In the genomic region with DNA sequence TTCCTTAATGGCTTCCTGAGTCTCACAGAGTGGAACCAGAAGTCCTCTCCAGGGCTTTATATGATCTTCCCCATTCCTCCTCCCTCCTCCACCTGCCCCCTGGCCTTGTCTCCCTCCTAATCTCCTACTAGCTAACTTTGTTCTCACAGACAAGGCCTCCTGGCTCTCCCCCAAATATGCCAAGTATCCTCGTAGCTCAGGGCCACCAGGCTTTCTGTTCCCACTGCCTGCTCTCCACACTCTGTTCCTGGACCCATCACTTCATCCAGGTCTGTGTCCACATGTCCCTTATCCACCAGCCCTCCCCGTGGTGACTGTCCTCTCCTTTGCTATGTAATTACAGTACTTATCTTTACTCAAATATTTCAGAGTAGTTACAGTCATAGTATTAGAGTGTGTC, we compare ENCODE assay signal across 1 cellular context.
TF ChIP-seq lines count a peak whose summit lies in the region.

No MANE protein-coding gene starts in this region.

TF ChIP-seq in H1, 55 proteins besides CTCF, POLR2A, EP300 and RAD21 (continued from another document):
- TF ChIP-seq GTF2F1 (IDR thresholded peaks at IDR 0.05; ENCODE audit: borderline replicate concordance, low read depth, low read length) (no peak), TAF7 (optimal IDR thresholded peaks at IDR 0.05; ENCODE audit: borderline replicate concordance, low read depth, low read length) (no peak), MAFK (IDR thresholded peaks at IDR 0.05; ENCODE audit: low read depth, low read length) (no peak), EZH2 (IDR thresholded peaks at IDR 0.05; ENCODE audit: low read depth, low read length, severe bottlenecking) (no peak), SP2 (IDR thresholded peaks at IDR 0.05; ENCODE audit: low read length) (no peak), FOSL1 (IDR thresholded peaks at IDR 0.05; ENCODE audit: insufficient read depth, low read depth, low read length) (no peak), JUN (IDR thresholded peaks at IDR 0.05; ENCODE audit: low read depth, low read length) (no peak), SIN3A (conservative IDR thresholded peaks at IDR 0.05 in 1 of 2, IDR thresholded peaks at IDR 0.05 in 1 of 2; ENCODE audit: low read depth in 1 of 2, low read length in 2 of 2) (no peak), RBBP5 (IDR thresholded peaks at IDR 0.05; ENCODE audit: borderline replicate concordance, low read depth, low read length) (no peak), RNF2 (IDR thresholded peaks at IDR 0.05; ENCODE audit: borderline replicate concordance, low read depth, low read length, missing control alignments, poor library complexity, severe bottlenecking) (no peak), TBP (IDR thresholded peaks at IDR 0.05; ENCODE audit: low read depth, low read length) (no peak), RFX5 (IDR thresholded peaks at IDR 0.05; ENCODE audit: borderline replicate concordance, low read depth, low read length) (no peak), CREB1 (IDR thresholded peaks at IDR 0.05) (no peak), CBX5 (IDR thresholded peaks at IDR 0.05; ENCODE audit: low read depth, low read length) (no peak)
- TF ChIP-seq, protein P1, sequence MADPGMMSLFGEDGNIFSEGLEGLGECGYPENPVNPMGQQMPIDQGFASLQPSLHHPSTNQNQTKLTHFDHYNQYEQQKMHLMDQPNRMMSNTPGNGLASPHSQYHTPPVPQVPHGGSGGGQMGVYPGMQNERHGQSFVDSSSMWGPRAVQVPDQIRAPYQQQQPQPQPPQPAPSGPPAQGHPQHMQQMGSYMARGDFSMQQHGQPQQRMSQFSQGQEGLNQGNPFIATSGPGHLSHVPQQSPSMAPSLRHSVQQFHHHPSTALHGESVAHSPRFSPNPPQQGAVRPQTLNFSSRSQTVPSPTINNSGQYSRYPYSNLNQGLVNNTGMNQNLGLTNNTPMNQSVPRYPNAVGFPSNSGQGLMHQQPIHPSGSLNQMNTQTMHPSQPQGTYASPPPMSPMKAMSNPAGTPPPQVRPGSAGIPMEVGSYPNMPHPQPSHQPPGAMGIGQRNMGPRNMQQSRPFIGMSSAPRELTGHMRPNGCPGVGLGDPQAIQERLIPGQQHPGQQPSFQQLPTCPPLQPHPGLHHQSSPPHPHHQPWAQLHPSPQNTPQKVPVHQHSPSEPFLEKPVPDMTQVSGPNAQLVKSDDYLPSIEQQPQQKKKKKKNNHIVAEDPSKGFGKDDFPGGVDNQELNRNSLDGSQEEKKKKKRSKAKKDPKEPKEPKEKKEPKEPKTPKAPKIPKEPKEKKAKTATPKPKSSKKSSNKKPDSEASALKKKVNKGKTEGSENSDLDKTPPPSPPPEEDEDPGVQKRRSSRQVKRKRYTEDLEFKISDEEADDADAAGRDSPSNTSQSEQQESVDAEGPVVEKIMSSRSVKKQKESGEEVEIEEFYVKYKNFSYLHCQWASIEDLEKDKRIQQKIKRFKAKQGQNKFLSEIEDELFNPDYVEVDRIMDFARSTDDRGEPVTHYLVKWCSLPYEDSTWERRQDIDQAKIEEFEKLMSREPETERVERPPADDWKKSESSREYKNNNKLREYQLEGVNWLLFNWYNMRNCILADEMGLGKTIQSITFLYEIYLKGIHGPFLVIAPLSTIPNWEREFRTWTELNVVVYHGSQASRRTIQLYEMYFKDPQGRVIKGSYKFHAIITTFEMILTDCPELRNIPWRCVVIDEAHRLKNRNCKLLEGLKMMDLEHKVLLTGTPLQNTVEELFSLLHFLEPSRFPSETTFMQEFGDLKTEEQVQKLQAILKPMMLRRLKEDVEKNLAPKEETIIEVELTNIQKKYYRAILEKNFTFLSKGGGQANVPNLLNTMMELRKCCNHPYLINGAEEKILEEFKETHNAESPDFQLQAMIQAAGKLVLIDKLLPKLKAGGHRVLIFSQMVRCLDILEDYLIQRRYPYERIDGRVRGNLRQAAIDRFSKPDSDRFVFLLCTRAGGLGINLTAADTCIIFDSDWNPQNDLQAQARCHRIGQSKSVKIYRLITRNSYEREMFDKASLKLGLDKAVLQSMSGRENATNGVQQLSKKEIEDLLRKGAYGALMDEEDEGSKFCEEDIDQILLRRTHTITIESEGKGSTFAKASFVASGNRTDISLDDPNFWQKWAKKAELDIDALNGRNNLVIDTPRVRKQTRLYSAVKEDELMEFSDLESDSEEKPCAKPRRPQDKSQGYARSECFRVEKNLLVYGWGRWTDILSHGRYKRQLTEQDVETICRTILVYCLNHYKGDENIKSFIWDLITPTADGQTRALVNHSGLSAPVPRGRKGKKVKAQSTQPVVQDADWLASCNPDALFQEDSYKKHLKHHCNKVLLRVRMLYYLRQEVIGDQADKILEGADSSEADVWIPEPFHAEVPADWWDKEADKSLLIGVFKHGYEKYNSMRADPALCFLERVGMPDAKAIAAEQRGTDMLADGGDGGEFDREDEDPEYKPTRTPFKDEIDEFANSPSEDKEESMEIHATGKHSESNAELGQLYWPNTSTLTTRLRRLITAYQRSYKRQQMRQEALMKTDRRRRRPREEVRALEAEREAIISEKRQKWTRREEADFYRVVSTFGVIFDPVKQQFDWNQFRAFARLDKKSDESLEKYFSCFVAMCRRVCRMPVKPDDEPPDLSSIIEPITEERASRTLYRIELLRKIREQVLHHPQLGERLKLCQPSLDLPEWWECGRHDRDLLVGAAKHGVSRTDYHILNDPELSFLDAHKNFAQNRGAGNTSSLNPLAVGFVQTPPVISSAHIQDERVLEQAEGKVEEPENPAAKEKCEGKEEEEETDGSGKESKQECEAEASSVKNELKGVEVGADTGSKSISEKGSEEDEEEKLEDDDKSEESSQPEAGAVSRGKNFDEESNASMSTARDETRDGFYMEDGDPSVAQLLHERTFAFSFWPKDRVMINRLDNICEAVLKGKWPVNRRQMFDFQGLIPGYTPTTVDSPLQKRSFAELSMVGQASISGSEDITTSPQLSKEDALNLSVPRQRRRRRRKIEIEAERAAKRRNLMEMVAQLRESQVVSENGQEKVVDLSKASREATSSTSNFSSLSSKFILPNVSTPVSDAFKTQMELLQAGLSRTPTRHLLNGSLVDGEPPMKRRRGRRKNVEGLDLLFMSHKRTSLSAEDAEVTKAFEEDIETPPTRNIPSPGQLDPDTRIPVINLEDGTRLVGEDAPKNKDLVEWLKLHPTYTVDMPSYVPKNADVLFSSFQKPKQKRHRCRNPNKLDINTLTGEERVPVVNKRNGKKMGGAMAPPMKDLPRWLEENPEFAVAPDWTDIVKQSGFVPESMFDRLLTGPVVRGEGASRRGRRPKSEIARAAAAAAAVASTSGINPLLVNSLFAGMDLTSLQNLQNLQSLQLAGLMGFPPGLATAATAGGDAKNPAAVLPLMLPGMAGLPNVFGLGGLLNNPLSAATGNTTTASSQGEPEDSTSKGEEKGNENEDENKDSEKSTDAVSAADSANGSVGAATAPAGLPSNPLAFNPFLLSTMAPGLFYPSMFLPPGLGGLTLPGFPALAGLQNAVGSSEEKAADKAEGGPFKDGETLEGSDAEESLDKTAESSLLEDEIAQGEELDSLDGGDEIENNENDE (IDR thresholded peaks at IDR 0.05; ENCODE audit: insufficient replicate concordance, low read length): no peak
